ENCODE assay signal across 17 cellular contexts in the genomic region with DNA sequence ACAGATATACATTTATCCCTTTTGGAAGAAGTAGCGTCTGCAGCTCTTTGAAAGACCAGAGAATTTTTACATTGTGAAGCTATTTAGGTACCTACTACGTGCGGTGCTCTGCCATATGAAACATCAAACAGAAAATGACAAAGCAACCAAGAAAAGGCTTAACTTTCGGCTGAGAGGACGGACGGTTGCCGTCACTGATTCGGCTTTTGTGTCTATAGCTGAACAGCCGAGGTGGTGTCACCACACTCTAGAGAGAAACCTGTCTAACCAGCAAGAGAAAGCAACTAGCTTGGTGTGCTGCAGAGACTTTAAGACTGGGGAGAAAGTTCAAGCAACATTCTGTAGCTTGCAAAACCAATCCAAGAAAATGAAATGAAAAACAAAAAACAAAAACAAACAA.
"Had no signal": no experiment of that assay in that cellular context is flagged by ENCODE, and none has a peak within 500 bp of the region (broad histone marks: within the 10 kb centered on the region; RNA-seq: fewer than 3 reads in every experiment).

No MANE protein-coding gene starts in this region.

- H3K9me3 Mint-ChIP-seq: endodermal cell had no signal

- H3K4me3 Mint-ChIP-seq: endodermal cell; naive thymus-derived CD8-positive, alpha-beta T cell had no signal

- H3K36me3 Mint-ChIP-seq: naive thymus-derived CD8-positive, alpha-beta T cell had no signal

- DNase-seq: effector CD4-positive, alpha-beta T cell; endodermal cell; erythroblast; left colon; left ventricle myocardium superior; mesenchymal stem cell; mucosa of descending colon; right cardiac atrium; small intestine; stimulated activated CD4-positive, alpha-beta T cell treated with anti-CD3 and anti-CD28 coated beads, Interleukin-12 subunit alpha, Interleukin-12 subunit beta, amount 100 ng/mL, for 4 hours; stimulated activated CD4-positive, alpha-beta T cell treated with anti-CD3 and anti-CD28 coated beads, Interleukin-2, amount 100 ng/mL, for 48 hours; stimulated activated naive CD4-positive, alpha-beta T cell treated with Interleukin-2 at 50 U/mL for 16 hours; upper lobe of left lung had no signal

- H3K27me3 ChIP-seq: foreskin keratinocyte, upper lobe of left lung, vagina had no signal

- ATAC-seq: foreskin keratinocyte; left colon; left ventricle myocardium superior; mucosa of descending colon; naive thymus-derived CD8-positive, alpha-beta T cell; right cardiac atrium had no signal

- H3K4me1 ChIP-seq: foreskin keratinocyte, upper lobe of left lung, vagina had no signal

- H3K27ac ChIP-seq: foreskin keratinocyte, upper lobe of left lung, vagina had no signal

- H3K36me3 ChIP-seq: upper lobe of left lung, vagina had no signal

- H3K27ac Mint-ChIP-seq: endodermal cell had no signal

- H3K9me3 ChIP-seq: mucosa of descending colon, upper lobe of left lung, vagina had no signal

- H3K4me3 ChIP-seq: lung, mucosa of descending colon, upper lobe of left lung, vagina had no signal
